In the genomic region with DNA sequence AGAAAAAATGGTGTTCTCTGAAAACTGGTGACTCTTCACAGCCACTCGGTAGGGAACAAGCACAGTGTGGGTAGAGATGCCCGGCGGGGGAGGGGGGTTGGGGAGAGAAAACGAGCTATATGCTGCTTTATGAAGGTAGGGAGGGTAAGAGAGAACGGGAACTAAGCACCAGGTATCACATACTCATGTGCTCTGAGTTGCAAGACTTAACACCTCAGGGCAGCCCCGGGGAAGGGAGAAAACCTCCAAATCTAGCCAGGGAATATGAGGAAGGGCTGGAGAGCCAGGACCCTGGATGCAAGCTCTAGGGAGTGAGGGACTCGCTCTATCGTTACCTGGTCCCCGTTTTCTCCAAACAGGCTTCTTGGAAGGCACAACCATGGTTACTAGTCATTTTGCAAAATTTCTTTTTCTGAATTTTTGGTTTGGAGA, we compare ENCODE assay signal across 9 cellular contexts. TPM values are rescaled to one million over a fixed set of nuclear protein-coding genes. Genes with fewer than 3 reads are reported as not detected.
A peak's percentile ranks its signal among the peaks of the same experiment; 100 is the strongest.
DNase-seq lines count a peak whose midpoint lies in the region; ATAC-seq and TF ChIP-seq lines count a peak whose summit lies in the region.
"Had no signal": no experiment of that assay in that cellular context is flagged by ENCODE, and none has a peak within 500 bp of the region (broad histone marks: within the 10 kb centered on the region; RNA-seq: fewer than 3 reads in every experiment).

No MANE protein-coding gene starts in this region.

- H4K91ac ChIP-seq in IMR-90 (ENCODE audit: insufficient read depth, low read depth, low read length): peak overlapping the region; percentile 60

- no peaks in the 10 kb centered on the region for H3K36me3 Mint-ChIP-seq in natural killer cell

- H3K27me3 ChIP-seq in BLaER1: no peaks in the 10 kb centered on the region
- no peaks in the 10 kb centered on the region for H3K27me3 ChIP-seq in IMR-90 (ENCODE audit: control insufficient read depth, insufficient read depth, low read length)
- H3K27me3 ChIP-seq in ascending aorta: no peaks in the 10 kb centered on the region

- CTCF ChIA-PET in IMR-90 (lab: Yijun Ruan, JAX): interaction anchor here (1.3 to 3.3 kb wide), 2 partner anchors 141 to 155 kb away, joined by 3 to 15 read pairs; no protein-coding TSS in a partner anchor

- H2BK5ac ChIP-seq in IMR-90 (ENCODE audit: low read depth, low read length, poor library complexity, severe bottlenecking): peak overlapping the region; percentile 90

- peak overlapping the region; percentile 72; the same call in 1 of the 3 replicates for H2BK15ac ChIP-seq in IMR-90 (ENCODE audit: low read depth, low read length)

- 0 out of 2 replicates have a peak overlapping the region, but pooled peaks have one; percentile 12 for H3K56ac ChIP-seq in IMR-90 (ENCODE audit: extremely low read depth, insufficient read depth, low read length)

- WGBS in IMR-90 (ENCODE audit: extremely low coverage in 2 of 2, insufficient read length in 1 of 2), 2 experiments: 71% methylated on average over 4 of the region's 9 CpGs; no CpG with 5 or more reads in 1 of the 2 experiments

- TF ChIP-seq CTCF in IMR-90 (conservative IDR thresholded peaks at IDR 0.05; ENCODE audit: low read depth, low read length) (no peak), ascending aorta (IDR thresholded peaks at IDR 0.05) (no peak), natural killer cell (IDR thresholded peaks at IDR 0.05) (no peak)

- no peak overlapping the region for H2AFZ ChIP-seq in IMR-90 (replicated peaks; ENCODE audit: low read length, poor library complexity)

- no peak for TF ChIP-seq POLR2A in IMR-90 (IDR thresholded peaks at IDR 0.05; ENCODE audit: low read depth, low read length)

- H3K4me2 ChIP-seq in BLaER1 (peak overlapping the region; percentile 97), IMR-90 (ENCODE audit: low read depth, low read length) (0 out of 2 replicates have a peak overlapping the region, but pooled peaks have one; percentile 6)

- H3K14ac ChIP-seq in IMR-90 (replicated peaks; ENCODE audit: low read depth, low read length): peak overlapping the region; percentile 95

- H4K20me1 ChIP-seq in BLaER1: no peaks in the 10 kb centered on the region
- H4K20me1 ChIP-seq in IMR-90 (ENCODE audit: insufficient read depth, low read length): no peaks in the 10 kb centered on the region; the same call in 1 of the 2 replicates

- peaks cover 46 to 59% of the 10 kb centered on the region in 2 donors for H3K4me1 Mint-ChIP-seq in natural killer cell

- H3K18ac ChIP-seq in IMR-90 (ENCODE audit: low read depth, low read length): peak overlapping the region; percentile 67; the same call in 1 of the 2 replicates

- peak overlapping the region; percentile 85 to 95 for H3K27ac Mint-ChIP-seq in natural killer cell

- no peaks in the 10 kb centered on the region for H3K9me3 ChIP-seq in BLaER1
- H3K9me3 ChIP-seq in IMR-90 (ENCODE audit: control insufficient read depth, insufficient read depth, low read length): no peaks in the 10 kb centered on the region
- no peaks in the 10 kb centered on the region for H3K9me3 ChIP-seq in ascending aorta

- no peak for TF ChIP-seq RAD21 in IMR-90 (IDR thresholded peaks at IDR 0.05; ENCODE audit: low read length)

- peak overlapping the region; percentile 84 for H2AK5ac ChIP-seq in IMR-90 (ENCODE audit: low read depth, low read length)

- peak overlapping the region; percentile 81 for H3K9ac ChIP-seq in BLaER1
- H3K9ac ChIP-seq in IMR-90 (ENCODE audit: low read depth, low read length): peak overlapping the region; percentile 12; the same call in 1 of the 2 replicates

- peak overlapping the region; percentile 82 for H2BK20ac ChIP-seq in IMR-90 (ENCODE audit: low read depth, low read length)

- BruUV-seq in IMR-90 (replicated peaks; lab: Mats Ljungman, UMichigan): no TSS peak

- peak overlapping the region; percentile 80; the same call in 1 of the 2 replicates for H3K23ac ChIP-seq in IMR-90 (ENCODE audit: low read depth, low read length)

- H3K9me1 ChIP-seq in IMR-90 (ENCODE audit: insufficient read depth, low read length): peaks cover 40% of the 10 kb centered on the region

- H4K8ac ChIP-seq in IMR-90 (ENCODE audit: low read depth in 2 of 2, low read length in 2 of 2): peak overlapping the region; percentile 84 to 95; a peak in 3 of 4 replicates

- H2AK9ac ChIP-seq in IMR-90 (replicated peaks; ENCODE audit: low read depth, low read length, poor library complexity): no peak overlapping the region

- H3K9me3 Mint-ChIP-seq in natural killer cell: no peaks in the 10 kb centered on the region

- intact Hi-C loops in IMR-90 (cut with micrococcal nuclease): no loop called here
- intact Hi-C loops in ascending aorta (cut with DNase I): loop anchor here (5.0 kb wide), 1 partner anchor 33 kb away; the partner anchor contains the start of gene HIC1
- intact Hi-C loops in natural killer cell (cut with micrococcal nuclease): no loop called here

- H3K4me1 ChIP-seq in BLaER1 (peaks cover 69% of the 10 kb centered on the region), IMR-90 (ENCODE audit: control insufficient read depth, insufficient read depth, low read length) (peaks cover 23% of the 10 kb centered on the region), ascending aorta (peaks cover 0 to 46% of the 10 kb centered on the region in 2 donors)

- POLR2A ChIA-PET in IMR-90 (lab: Charles Lee; ENCODE audit: unreplicated experiment): no interaction called here

- dilution Hi-C loops in IMR-90 (cut with HindIII; ENCODE audit: low sequenced_read_pairs, unreplicated experiment): no loop called here

- peak overlapping the region; percentile 91 for H3K27ac ChIP-seq in BLaER1
- peak overlapping the region; percentile 60 for H3K27ac ChIP-seq in IMR-90 (ENCODE audit: insufficient read depth, low read length)
- peak overlapping the region; percentile 10 to 38 for H3K27ac ChIP-seq in ascending aorta
- H3K27ac ChIP-seq in substantia nigra (ENCODE audit: low read depth, low read length, poor library complexity, severe bottlenecking): no peak overlapping the region

- H3K36me3 ChIP-seq in BLaER1 (peaks cover 35% of the 10 kb centered on the region), IMR-90 (ENCODE audit: control insufficient read depth, insufficient read depth, low read length) (peaks cover 3% of the 10 kb centered on the region; the same call in 1 of the 2 replicates), ascending aorta (no peaks in the 10 kb centered on the region)

- in situ Hi-C loops in IMR-90 (cut with MboI; ENCODE audit: low sequenced_read_pairs): no loop called here

- H3K4me3 ChIP-seq in BLaER1 (peak overlapping the region; percentile 65), IMR-90 (ENCODE audit: insufficient read depth, low read depth, low read length) (no peak overlapping the region), ascending aorta (peak overlapping the region in 1 of 2 donors; percentile 53)

- H4K5ac ChIP-seq in IMR-90 (ENCODE audit: low read depth, low read length): peak overlapping the region; percentile 80

- DNase-seq in IMR-90 (no peak), ascending aorta (ENCODE audit: low spot score in 2 of 2) (no peak), natural killer cell (no peak), DMS53 treated with DMSO at 0.1 percent for 48 hours (lab: John Stamatoyannopoulos, UW; ENCODE audit: unreplicated experiment) (no peak), MV-4-11 (lab: John Stamatoyannopoulos, UW) (no peak), substantia nigra (lab: John Stamatoyannopoulos, UW) (no peak)

- H2BK120ac ChIP-seq in IMR-90 (ENCODE audit: low read depth, low read length): peak overlapping the region; percentile 90

- peaks cover 11 to 78% of the 10 kb centered on the region in 2 experiments; a peak in 3 of 4 replicates for H3K79me1 ChIP-seq in IMR-90 (ENCODE audit: low read depth in 1 of 2, low read length in 2 of 2)

- peak overlapping the region; percentile 93 for H3K4ac ChIP-seq in IMR-90 (ENCODE audit: low read depth, low read length)

- H3K4me3 Mint-ChIP-seq in natural killer cell: peak overlapping the region; percentile 94

- ATAC-seq in IMR-90 (ENCODE audit: low read depth) (no peak), natural killer cell (peak; percentile 9 to 21 (median 14)), HG02852 (IDR thresholded peaks at IDR 0.05; ENCODE audit: unreplicated experiment) (no peak)
- ATAC-seq: Panc1 had no signal

- no peaks in the 10 kb centered on the region for H3K27me3 Mint-ChIP-seq in natural killer cell (ENCODE audit: low read depth in 2 of 2)

TF ChIP-seq in IMR-90, 13 proteins besides CTCF, POLR2A, EP300 and RAD21 (continues in another document):
- no peak for TF ChIP-seq RCOR1 (IDR thresholded peaks at IDR 0.05; ENCODE audit: insufficient replicate concordance, low read length)
- no peak for TF ChIP-seq CHD1 (IDR thresholded peaks at IDR 0.05; ENCODE audit: low read depth, low read length)
- TF ChIP-seq RFX5 (IDR thresholded peaks at IDR 0.05; ENCODE audit: low read depth, low read length): no peak
- TF ChIP-seq ELK1 (IDR thresholded peaks at IDR 0.05; ENCODE audit: borderline replicate concordance, low read depth, low read length): no peak
- no peak for TF ChIP-seq NFE2L2 (IDR thresholded peaks at IDR 0.05; ENCODE audit: low read depth, low read length)
- TF ChIP-seq SMC3 (IDR thresholded peaks at IDR 0.05; ENCODE audit: low read depth, low read length): no peak
- no peak for TF ChIP-seq MAZ (IDR thresholded peaks at IDR 0.05; ENCODE audit: borderline replicate concordance, low read depth, low read length)
- no peak for TF ChIP-seq MAFK (IDR thresholded peaks at IDR 0.05; ENCODE audit: low read depth, low read length)

RNA-seq across cellular contexts. Expression of gene HIC1, which starts 35.3 kb away (rescaled TPM):
- total RNA-seq in IMR-90 (2012; rRNA removed) (10.0 and 10.4 TPM in 2 replicates), ascending aorta (131 TPM), natural killer cell (10 to 100 TPM; 19.2 to 26.4 (median 20.7) TPM)
- 23.0 and 30.9 TPM in 2 replicates for polyA plus RNA-seq in IMR-90 (2012; rRNA removed)
- polyA plus RNA-seq in IMR-90 (2012; cell fraction: cytosol; rRNA removed): 17.8 and 60.2 TPM in 2 replicates
- 69.0 and 122 TPM in 2 replicates for polyA plus RNA-seq in IMR-90 (2012; cell fraction: nucleus; rRNA removed; ENCODE audit: low replicate concordance)

RNA-seq across cellular contexts. Expression of gene OVCA2, which starts 48.4 kb away (rescaled TPM):
- total RNA-seq in IMR-90 (2012; rRNA removed) (38.7 and 42.2 TPM in 2 replicates), ascending aorta (71.3 TPM), natural killer cell (10 to 100 TPM; 27.9 to 33.8 (median 28.5) TPM)
- 46.9 and 52.6 TPM in 2 replicates for polyA plus RNA-seq in IMR-90 (2012; rRNA removed)
- 40.4 and 50.0 TPM in 2 replicates for polyA plus RNA-seq in IMR-90 (2012; cell fraction: cytosol; rRNA removed)
- polyA plus RNA-seq in IMR-90 (2012; cell fraction: nucleus; rRNA removed; ENCODE audit: low replicate concordance): 23.2 and 26.2 TPM in 2 replicates

Comparison
In these comparisons a context has a peak if more than half of its experiments do, and no peak if none do; other contexts are left out.
1. ATAC-seq: peak in natural killer cell (3 of 3); none in IMR-90 (single experiment) and HG02852 (single experiment).